1 cellular context compared by ENCODE assay signal in the genomic region with DNA sequence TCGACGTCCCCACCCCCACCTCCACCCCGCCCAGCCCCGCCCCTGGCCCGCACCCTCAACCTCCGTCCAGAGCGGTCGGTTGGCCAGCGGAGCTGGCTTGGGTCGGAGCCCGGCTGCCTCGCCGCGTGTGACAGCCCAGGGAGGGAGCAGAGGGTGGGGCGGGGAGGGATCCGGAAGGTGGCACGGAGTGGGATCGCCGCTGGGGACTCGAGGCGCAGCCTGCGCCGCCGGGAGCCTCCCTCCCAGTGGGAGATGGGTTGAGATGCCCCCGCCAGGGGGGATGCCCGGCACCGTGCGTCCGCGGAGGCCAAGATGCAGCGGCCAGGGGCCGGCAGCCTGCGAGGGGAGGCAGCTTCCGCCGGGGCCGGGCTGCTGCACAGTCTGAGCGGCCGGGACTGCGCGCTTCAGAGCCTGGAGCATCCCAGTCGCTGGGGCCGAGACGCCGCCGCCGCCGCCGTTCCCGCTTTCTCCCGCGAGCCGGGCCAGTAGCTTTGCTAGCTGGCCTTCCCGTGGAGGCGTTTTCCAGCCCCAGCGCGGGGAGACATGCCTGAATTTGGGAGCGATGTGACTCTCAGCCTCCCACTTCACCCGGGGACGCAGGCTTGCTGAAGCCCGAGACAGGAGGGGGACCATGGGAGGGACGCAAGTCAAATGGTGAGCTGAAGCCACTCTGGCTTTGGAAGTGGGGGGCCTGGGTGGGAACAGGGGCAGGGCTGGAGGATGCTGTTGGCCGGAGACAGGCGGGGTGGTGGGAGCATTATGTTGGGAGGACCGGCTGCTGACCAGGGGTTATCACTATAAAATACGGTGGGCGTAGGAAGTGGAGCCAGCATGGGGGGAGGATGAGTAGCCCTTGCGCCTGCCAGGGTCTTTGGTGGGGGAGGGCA.
TF ChIP-seq lines count a peak whose summit lies in the region.

No MANE protein-coding gene starts in this region.

TF ChIP-seq in SK-N-SH, 30 proteins besides CTCF, POLR2A, EP300 and RAD21:
- no peak for TF ChIP-seq NRF1 (IDR thresholded peaks at IDR 0.05; ENCODE audit: low read depth, low read length)
- TF ChIP-seq, protein P1, sequence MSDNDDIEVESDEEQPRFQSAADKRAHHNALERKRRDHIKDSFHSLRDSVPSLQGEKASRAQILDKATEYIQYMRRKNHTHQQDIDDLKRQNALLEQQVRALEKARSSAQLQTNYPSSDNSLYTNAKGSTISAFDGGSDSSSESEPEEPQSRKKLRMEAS (IDR thresholded peaks at IDR 0.05; ENCODE audit: low read depth): 0 out of 2 replicates have a peak, but pooled peaks have one; percentile 32
